ENCODE assay signal across 12 cellular contexts in the genomic region with DNA sequence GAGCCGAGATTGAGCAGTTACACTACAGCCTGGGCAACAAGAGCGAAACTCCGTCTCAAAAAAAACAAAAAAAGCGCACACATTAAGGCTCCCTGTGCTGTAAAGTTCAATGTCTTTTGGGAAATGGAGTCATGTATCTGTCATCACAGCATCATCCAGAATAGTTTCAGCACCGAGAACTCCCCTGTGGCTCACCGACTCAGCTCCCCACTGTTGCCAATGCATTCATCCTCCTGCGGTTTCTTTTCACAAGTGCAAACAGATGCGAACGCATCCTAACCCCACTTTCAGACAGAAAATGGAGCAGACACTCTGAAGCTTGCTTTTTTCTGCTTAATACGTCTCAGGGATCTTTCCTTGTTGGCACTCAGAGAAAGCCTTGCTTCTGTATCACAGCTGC. TPM values are rescaled to one million over a fixed set of nuclear protein-coding genes. Genes with fewer than 3 reads are reported as not detected.
DNase-seq lines count a peak whose midpoint lies in the region; ATAC-seq, FAIRE-seq and TF ChIP-seq lines count a peak whose summit lies in the region.
"Had no signal": no experiment of that assay in that cellular context is flagged by ENCODE, and none has a peak within 500 bp of the region (broad histone marks: within the 10 kb centered on the region; RNA-seq: fewer than 3 reads in every experiment).

No MANE protein-coding gene starts in this region.

- H3K27ac ChIP-seq in astrocyte (ENCODE audit: low read depth, low read length), result no peak overlapping the region

- H3K27me3 Mint-ChIP-seq in HFFc6 (ENCODE audit: insufficient read depth) (peaks cover 12% of the 10 kb centered on the region), astrocyte (ENCODE audit: low read depth, unreplicated experiment) (peaks cover 34% of the 10 kb centered on the region), glutamatergic neuron (ENCODE audit: unreplicated experiment) (peaks cover 8% of the 10 kb centered on the region), WTC11 (ENCODE audit: low read depth) (no peaks in the 10 kb centered on the region)
- H3K27me3 Mint-ChIP-seq: stimulated activated naive CD8-positive, alpha-beta T cell treated with anti-CD3 and anti-CD28 coated beads, Interleukin-15, amount 100 ng/mL, for 72 hours had no signal

- no peaks in the 10 kb centered on the region; the same call in 1 of the 2 replicates for H3K36me3 Mint-ChIP-seq in HFFc6 (ENCODE audit: low read depth)
- no peaks in the 10 kb centered on the region for H3K36me3 Mint-ChIP-seq in astrocyte (ENCODE audit: low read depth, unreplicated experiment)
- H3K36me3 Mint-ChIP-seq in glutamatergic neuron (ENCODE audit: unreplicated experiment), result no peaks in the 10 kb centered on the region
- no peaks in the 10 kb centered on the region for H3K36me3 Mint-ChIP-seq in WTC11

- peaks cover 37% of the 10 kb centered on the region for H3K4me1 Mint-ChIP-seq in HFFc6 (ENCODE audit: low read depth)
- no peaks in the 10 kb centered on the region for H3K4me1 Mint-ChIP-seq in astrocyte (ENCODE audit: low read depth, unreplicated experiment)
- H3K4me1 Mint-ChIP-seq in glutamatergic neuron (ENCODE audit: low read depth, unreplicated experiment), result peaks cover 11% of the 10 kb centered on the region
- H3K4me1 Mint-ChIP-seq in WTC11, result no peaks in the 10 kb centered on the region
- H3K4me1 Mint-ChIP-seq: stimulated activated naive CD8-positive, alpha-beta T cell treated with anti-CD3 and anti-CD28 coated beads, Interleukin-15, amount 100 ng/mL, for 72 hours had no signal

- peaks cover 22% of the 10 kb centered on the region for H3K4me1 ChIP-seq in astrocyte (ENCODE audit: insufficient read depth, low read length)

- H3K9ac ChIP-seq in astrocyte (ENCODE audit: low read length), result no peak overlapping the region

- FAIRE-seq in astrocyte (lab: Jason Lieb, UNC), result peak; percentile 45

- TF ChIP-seq CTCF in AG09319 (IDR thresholded peaks at IDR 0.05; ENCODE audit: low read depth, low read length) (no peak), HFFc6 (IDR thresholded peaks at IDR 0.05) (no peak), astrocyte (IDR thresholded peaks at IDR 0.05; ENCODE audit: insufficient read depth, low read depth, low read length) (no peak), glutamatergic neuron (IDR thresholded peaks at IDR 0.05; ENCODE audit: partially characterized antibody, unreplicated experiment) (no peak), WTC11 (IDR thresholded peaks at IDR 0.05) (no peak)

- H2AFZ ChIP-seq in astrocyte (ENCODE audit: low read depth, low read length), result no peak overlapping the region

- no peak overlapping the region for H3K27ac Mint-ChIP-seq in HFFc6
- H3K27ac Mint-ChIP-seq in astrocyte (ENCODE audit: unreplicated experiment), result no peak overlapping the region
- peak overlapping the region; percentile 28 for H3K27ac Mint-ChIP-seq in glutamatergic neuron (ENCODE audit: unreplicated experiment)
- H3K27ac Mint-ChIP-seq in WTC11, result no peak overlapping the region
- H3K27ac Mint-ChIP-seq: stimulated activated naive CD8-positive, alpha-beta T cell treated with anti-CD3 and anti-CD28 coated beads, Interleukin-15, amount 100 ng/mL, for 72 hours had no signal

- H3K4me3 Mint-ChIP-seq in HFFc6 (no peak overlapping the region; the same call in 1 of the 2 replicates), astrocyte (ENCODE audit: unreplicated experiment) (no peak overlapping the region), glutamatergic neuron (ENCODE audit: unreplicated experiment) (no peak overlapping the region), WTC11 (no peak overlapping the region)
- H3K4me3 Mint-ChIP-seq: stimulated activated naive CD8-positive, alpha-beta T cell treated with anti-CD3 and anti-CD28 coated beads, Interleukin-15, amount 100 ng/mL, for 72 hours had no signal

- H3K36me3 ChIP-seq in astrocyte (ENCODE audit: insufficient read depth, low read length), result no peaks in the 10 kb centered on the region

- no peaks in the 10 kb centered on the region for H4K20me1 ChIP-seq in astrocyte (ENCODE audit: insufficient read depth, low read length)

- H3K9me3 Mint-ChIP-seq in HFFc6 (no peaks in the 10 kb centered on the region), astrocyte (ENCODE audit: unreplicated experiment) (no peaks in the 10 kb centered on the region), glutamatergic neuron (ENCODE audit: unreplicated experiment) (peaks cover 4% of the 10 kb centered on the region), WTC11 (peaks cover 5% of the 10 kb centered on the region)
- H3K9me3 Mint-ChIP-seq: stimulated activated naive CD8-positive, alpha-beta T cell treated with anti-CD3 and anti-CD28 coated beads, Interleukin-15, amount 100 ng/mL, for 72 hours had no signal

- H3K4me2 ChIP-seq in astrocyte (ENCODE audit: low read length), result peak overlapping the region; percentile 58

- H3K27me3 ChIP-seq in astrocyte (ENCODE audit: insufficient read depth, low read length), result peaks cover 2% of the 10 kb centered on the region

- POLR2A ChIA-PET in WTC11 (lab: Charles Lee), result interaction anchor here (0.7 kb wide), 1 partner anchor 37 kb away, joined by 3 read pairs; no protein-coding TSS in a partner anchor

- H3K79me2 ChIP-seq in astrocyte (ENCODE audit: insufficient read depth, low read length), result no peaks in the 10 kb centered on the region

- CTCF ChIA-PET in WTC11 (lab: Charles Lee), result interaction anchor here (0.5 to 1.6 kb wide), 2 partner anchors 8 to 1915 kb away, joined by 3 to 13 read pairs; a partner anchor contains a TSS

- H3K9me3 ChIP-seq in astrocyte (ENCODE audit: insufficient read depth, low read depth, low read length), result no peaks in the 10 kb centered on the region

- no peak for ATAC-seq in WTC11
- ATAC-seq: esophagus mucosa; stimulated activated naive CD8-positive, alpha-beta T cell treated with anti-CD3 and anti-CD28 coated beads, Interleukin-15, amount 100 ng/mL, for 72 hours had no signal

- H3K4me3 ChIP-seq in astrocyte (ENCODE audit: insufficient read depth, low read depth, low read length), result no peak overlapping the region

- DNase-seq in AG09319 (ENCODE audit: extremely low read depth, low read depth) (peak; percentile 48), HFFc6 (peak; percentile 68), astrocyte (ENCODE audit: low read depth) (peak; percentile 85), glutamatergic neuron (no peak), amygdala (lab: John Stamatoyannopoulos, UW) (no peak), NCI-H1092 treated with DMSO at 0.1 percent for 48 hours (lab: John Stamatoyannopoulos, UW) (no peak), NCI-H1930 (lab: John Stamatoyannopoulos, UW) (no peak), WTC11 (ENCODE audit: low spot score) (no peak)
- DNase-seq: central memory CD4-positive, alpha-beta T cell; NCI-H187; stimulated activated naive CD8-positive, alpha-beta T cell treated with anti-CD3 and anti-CD28 coated beads, Interleukin-15, amount 100 ng/mL, for 72 hours had no signal

TF ChIP-seq in WTC11, 78 proteins besides CTCF, POLR2A, EP300 and RAD21 (continues in another document):
- TF ChIP-seq ATF1 (CRISPR knock-in tag; IDR thresholded peaks at IDR 0.05) (no peak), ELF4 (CRISPR knock-in tag; IDR thresholded peaks at IDR 0.05; ENCODE audit: low read depth) (no peak), TCF7 (CRISPR knock-in tag; IDR thresholded peaks at IDR 0.05; ENCODE audit: low read depth) (no peak)
- TF ChIP-seq, protein P1, sequence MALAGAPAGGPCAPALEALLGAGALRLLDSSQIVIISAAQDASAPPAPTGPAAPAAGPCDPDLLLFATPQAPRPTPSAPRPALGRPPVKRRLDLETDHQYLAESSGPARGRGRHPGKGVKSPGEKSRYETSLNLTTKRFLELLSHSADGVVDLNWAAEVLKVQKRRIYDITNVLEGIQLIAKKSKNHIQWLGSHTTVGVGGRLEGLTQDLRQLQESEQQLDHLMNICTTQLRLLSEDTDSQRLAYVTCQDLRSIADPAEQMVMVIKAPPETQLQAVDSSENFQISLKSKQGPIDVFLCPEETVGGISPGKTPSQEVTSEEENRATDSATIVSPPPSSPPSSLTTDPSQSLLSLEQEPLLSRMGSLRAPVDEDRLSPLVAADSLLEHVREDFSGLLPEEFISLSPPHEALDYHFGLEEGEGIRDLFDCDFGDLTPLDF (CRISPR knock-in tag; IDR thresholded peaks at IDR 0.05), result no peak
- TF ChIP-seq, protein P2, sequence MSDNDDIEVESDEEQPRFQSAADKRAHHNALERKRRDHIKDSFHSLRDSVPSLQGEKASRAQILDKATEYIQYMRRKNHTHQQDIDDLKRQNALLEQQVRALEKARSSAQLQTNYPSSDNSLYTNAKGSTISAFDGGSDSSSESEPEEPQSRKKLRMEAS (CRISPR knock-in tag; IDR thresholded peaks at IDR 0.05), result no peak

RNA-seq across cellular contexts. Expression of a gene that starts 13.8 kb away (rescaled TPM):
- total RNA-seq in HFFc6 (2021; fragmentation: NEBNext Ultra II Directional; extraction: Animal tissue kit (Norgen Biotek cat#: 25700)), result 1 to 10 TPM in 2 of 6 experiments, under 1 TPM in 4; 0.34 to 1.4 (median 0.86) TPM
- total RNA-seq in astrocyte, result 1.2 and 1.8 TPM in 2 replicates
- total RNA-seq in glutamatergic neuron (ENCODE audit: unreplicated experiment), result not detected
- total RNA-seq in WTC11 (2021), result 0.42 to 0.64 TPM (median 0.55 TPM) in 3 replicates

RNA-seq across cellular contexts. Expression of a gene that starts 26.7 kb away (rescaled TPM):
- under 1 TPM in 1 of 6 experiments, not detected in 5; 0.14 TPM for total RNA-seq in HFFc6 (2021; fragmentation: NEBNext Ultra II Directional; extraction: Animal tissue kit (Norgen Biotek cat#: 25700))
- total RNA-seq in astrocyte, result 0.36 and 0.50 TPM in 2 replicates
- total RNA-seq in glutamatergic neuron (ENCODE audit: unreplicated experiment), result 7.5 TPM
- 2.6 to 3.9 TPM (median 2.8 TPM) in 3 replicates for total RNA-seq in WTC11 (2021)

Comparison
In these comparisons a context has a peak if more than half of its experiments do, and no peak if none do; other contexts are left out.
1. DNase-seq: peak in AG09319 (single experiment), HFFc6 (single experiment) and astrocyte (single experiment); none in glutamatergic neuron (single experiment), amygdala (0 of 56), NCI-H1092 treated with DMSO at 0.1 percent for 48 hours (single experiment), NCI-H1930 (0 of 2) and WTC11 (single experiment).